Comparison of ENCODE assay signal across 17 cellular contexts in the genomic region with DNA sequence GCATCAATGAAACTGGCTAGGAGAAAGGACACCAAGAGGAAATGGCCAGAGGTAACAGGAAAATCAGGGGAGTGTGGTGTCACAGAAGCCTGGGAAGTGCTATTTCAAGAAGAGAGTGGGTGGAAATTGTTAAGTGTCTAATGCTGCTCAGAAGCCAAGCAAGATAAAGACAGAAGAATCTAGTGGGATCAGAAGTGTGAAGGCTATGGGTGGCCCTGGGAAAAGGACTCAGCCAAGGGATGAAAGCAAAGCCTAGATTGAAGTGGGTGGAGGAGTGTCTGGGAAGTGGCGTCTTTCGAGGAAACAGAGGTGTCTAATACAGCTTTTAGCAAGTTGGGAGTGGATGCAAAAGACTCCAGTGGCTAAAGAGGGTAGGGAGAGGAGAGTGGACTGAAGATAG. TPM values are rescaled to one million over a fixed set of nuclear protein-coding genes. Genes with fewer than 3 reads are reported as not detected.
DNase-seq lines count a peak whose midpoint lies in the region; ATAC-seq, FAIRE-seq and TF ChIP-seq lines count a peak whose summit lies in the region.
"Had no signal": no experiment of that assay in that cellular context is flagged by ENCODE, and none has a peak within 500 bp of the region (broad histone marks: within the 10 kb centered on the region; RNA-seq: fewer than 3 reads in every experiment).

No MANE protein-coding gene starts in this region.

- H2BK5ac ChIP-seq in trophoblast cell (ENCODE audit: low read depth, low read length, poor library complexity) = no peak overlapping the region

- no peak overlapping the region for H3K4me2 ChIP-seq in K562 (ENCODE audit: insufficient read depth, low read length)
- no peak overlapping the region for H3K4me2 ChIP-seq in trophoblast cell (ENCODE audit: low read length)
- H3K4me2 ChIP-seq: BLaER1 treated with 17β-estradiol and CSF1 and Interleukin-3, amounts not matched to agents 10 nM and 100 nM had no signal

- no peak overlapping the region for H3K4ac ChIP-seq in trophoblast cell (ENCODE audit: low read depth, low read length)

- TF ChIP-seq EP300 in K562 (IDR thresholded peaks at IDR 0.05; ENCODE audit: low read length) = no peak

- 64% methylated on average over 2 of the region's 2 CpGs for WGBS in K562 (ENCODE audit: insufficient coverage, low coverage, missing lambda C conversion rate)
- no CpG with 5 or more reads among the region's 2 CpGs for WGBS in trophoblast cell (ENCODE audit: extremely low coverage, insufficient coverage, insufficient read length)

- no peak overlapping the region for H3K18ac ChIP-seq in trophoblast cell (ENCODE audit: low read length)

- H3K36me3 Mint-ChIP-seq in T-helper 2 cell treated with Interferon-gamma antibody and Interleukin-4, amounts not matched to agents 5 μg/mL and 100 μg/mL, for 36 hours (ENCODE audit: low read depth) = peaks cover 22% of the 10 kb centered on the region

- TF ChIP-seq CTCF in HEK293 (tag by site-specific recombination; IDR thresholded peaks at IDR 0.05) (no peak), K562 (IDR thresholded peaks at IDR 0.05 in 2 of 3, conservative IDR thresholded peaks at IDR 0.05 in 1 of 3; ENCODE audit: insufficient read depth in 2 of 3, low read depth in 1 of 3, low read length in 3 of 3) (no peak), breast epithelium (IDR thresholded peaks at IDR 0.05) (no peak)

- POLR2A ChIA-PET in HEK293 (lab: Yijun Ruan, JAX) (interaction anchor here (1.4 kb wide), 1 partner anchor 201 kb away, joined by 3 read pairs; no protein-coding TSS in a partner anchor), K562 (lab: Yijun Ruan, JAX) (interaction anchor here (0.6 kb wide), 1 partner anchor 107 kb away, joined by 3 read pairs; no protein-coding TSS in a partner anchor)

- in situ Hi-C loops in K562 (cut with MboI) = no loop called here

- H4K12ac ChIP-seq in trophoblast cell (ENCODE audit: low read depth, low read length) = no peak overlapping the region

- no TSS peak for BruUV-seq in K562 (replicated peaks; lab: Mats Ljungman, UMichigan)

- peaks cover 13% of the 10 kb centered on the region for H3K4me1 ChIP-seq in HEK293 (ENCODE audit: control insufficient read depth, insufficient read depth, low read length)
- H3K4me1 ChIP-seq in K562 (replicated peaks in 1 of 2; ENCODE audit: control insufficient read depth in 2 of 2, insufficient read depth in 2 of 2, low read length in 2 of 2) = no peaks in the 10 kb centered on the region; a peak in 1 of 5 replicates
- H3K4me1 ChIP-seq in trophoblast cell (ENCODE audit: control insufficient read depth in 1 of 2, insufficient read depth in 2 of 2, low read length in 2 of 2) = no peaks in the 10 kb centered on the region
- no peaks in the 10 kb centered on the region for H3K4me1 ChIP-seq in breast epithelium
- H3K4me1 ChIP-seq: BLaER1 treated with 17β-estradiol and CSF1 and Interleukin-3, amounts not matched to agents 10 nM and 100 nM had no signal

- ATAC-seq in K562 = no peak; the same call in 2 of the 3 replicates
- ATAC-seq in HG03432 (IDR thresholded peaks at IDR 0.05; ENCODE audit: unreplicated experiment) = no peak

- no peaks in the 10 kb centered on the region for H3K79me1 ChIP-seq in trophoblast cell (ENCODE audit: low read length)

- no peaks in the 10 kb centered on the region for H3K79me2 ChIP-seq in K562 (ENCODE audit: control insufficient read depth, insufficient read depth, low read length)
- no peaks in the 10 kb centered on the region for H3K79me2 ChIP-seq in trophoblast cell (ENCODE audit: control insufficient read depth, insufficient read depth, low read length, poor library complexity)

- H2AFZ ChIP-seq in K562 (ENCODE audit: low read depth, low read length) (no peak overlapping the region), trophoblast cell (ENCODE audit: insufficient read depth, low read length, poor library complexity) (no peak overlapping the region)

- peaks cover 25% of the 10 kb centered on the region for H3K4me1 Mint-ChIP-seq in T-helper 2 cell treated with Interferon-gamma antibody and Interleukin-4, amounts not matched to agents 5 μg/mL and 100 μg/mL, for 36 hours (ENCODE audit: low read depth)

- no peak overlapping the region for H4K91ac ChIP-seq in trophoblast cell (ENCODE audit: low read depth, low read length)

- H3K27ac ChIP-seq in HEK293 (ENCODE audit: extremely low read depth, low read depth, low read length) = no peak overlapping the region
- no peak overlapping the region for H3K27ac ChIP-seq in K562 (ENCODE audit: extremely low read depth, low read depth, low read length)
- no peak overlapping the region for H3K27ac ChIP-seq in trophoblast cell (ENCODE audit: low read depth, low read length)
- no peak overlapping the region for H3K27ac ChIP-seq in breast epithelium
- H3K27ac ChIP-seq: BLaER1 treated with 17β-estradiol and CSF1 and Interleukin-3, amounts not matched to agents 10 nM and 100 nM had no signal

- no peaks in the 10 kb centered on the region for H3K9me3 Mint-ChIP-seq in T-helper 2 cell treated with Interferon-gamma antibody and Interleukin-4, amounts not matched to agents 5 μg/mL and 100 μg/mL, for 36 hours

- CTCF ChIA-PET in HEK293 (lab: Yijun Ruan, JAX) (no interaction called here), K562 (lab: Yijun Ruan, JAX; ENCODE audit: low intra/inter-chr PET ratio) (no interaction called here)

- peaks cover 17 to 41% of the 10 kb centered on the region in 2 experiments for H3K36me3 ChIP-seq in HEK293 (ENCODE audit: control insufficient read depth in 2 of 2, insufficient read depth in 1 of 2, low read length in 2 of 2)
- peaks cover 35% of the 10 kb centered on the region for H3K36me3 ChIP-seq in K562 (ENCODE audit: control insufficient read depth, insufficient read depth, low read length)
- peaks cover 3 to 5% of the 10 kb centered on the region in 2 experiments for H3K36me3 ChIP-seq in trophoblast cell (ENCODE audit: control insufficient read depth in 1 of 2, insufficient read depth in 2 of 2, low read length in 2 of 2)
- H3K36me3 ChIP-seq in breast epithelium = no peaks in the 10 kb centered on the region

- no peaks in the 10 kb centered on the region for H3K9me1 ChIP-seq in K562 (ENCODE audit: control insufficient read depth, insufficient read depth, low read length)

- no peak overlapping the region for H3K4me3 ChIP-seq in HEK293 (ENCODE audit: low read depth, low read length)
- no peak overlapping the region for H3K4me3 ChIP-seq in K562
- H3K4me3 ChIP-seq in trophoblast cell (ENCODE audit: low read depth, low read length) = no peak overlapping the region
- no peak overlapping the region for H3K4me3 ChIP-seq in breast epithelium
- H3K4me3 ChIP-seq: BLaER1 treated with 17β-estradiol and CSF1 and Interleukin-3, amounts not matched to agents 10 nM and 100 nM; HAP-1 had no signal

- H3K9ac ChIP-seq in K562 (ENCODE audit: insufficient read depth in 1 of 2, low read depth in 2 of 2, low read length in 2 of 2) = no peak overlapping the region
- no peak overlapping the region for H3K9ac ChIP-seq in trophoblast cell (ENCODE audit: low read length)
- H3K9ac ChIP-seq: BLaER1 treated with 17β-estradiol and CSF1 and Interleukin-3, amounts not matched to agents 10 nM and 100 nM had no signal

- no peaks in the 10 kb centered on the region for H3K9me3 ChIP-seq in HEK293 (ENCODE audit: control insufficient read depth, insufficient read depth, low read depth, low read length)
- no peaks in the 10 kb centered on the region for H3K9me3 ChIP-seq in K562 (replicated peaks; ENCODE audit: control insufficient read depth, insufficient read depth, low read depth, low read length)
- no peaks in the 10 kb centered on the region for H3K9me3 ChIP-seq in trophoblast cell (ENCODE audit: insufficient read depth, low read depth, low read length)
- no peaks in the 10 kb centered on the region for H3K9me3 ChIP-seq in breast epithelium
- H3K9me3 ChIP-seq: BLaER1 treated with 17β-estradiol and CSF1 and Interleukin-3, amounts not matched to agents 10 nM and 100 nM; HAP-1 had no signal

- no peak for DNase-seq in T-helper 2 cell treated with Interferon-gamma antibody and Interleukin-4, amounts not matched to agents 5 μg/mL and 100 μg/mL, for 36 hours (ENCODE audit: low spot score)
- no peak for DNase-seq in T-helper 2 cell
- no peak for DNase-seq in K562 (ENCODE audit: extremely low read depth in 1 of 4, low spot score in 3 of 4)
- DNase-seq in trophoblast cell = peak in 1 of 2 donors; percentile 17
- DNase-seq in breast epithelium (ENCODE audit: low spot score in 2 of 2) = no peak
- DNase-seq in dedifferentiated amniotic fluid mesenchymal stem cell (ENCODE audit: extremely low spot score) = no peak
- DNase-seq: COR-L47, KBM-7, NCI-H1436 treated with DMSO at 0.1 percent for 48 hours, NCI-H2081 treated with DMSO at 0.1 percent for 48 hours, NCI-H345, SHP77 had no signal

- H2BK12ac ChIP-seq in trophoblast cell (ENCODE audit: low read length) = no peak overlapping the region

- H3K14ac ChIP-seq in trophoblast cell (ENCODE audit: low read length) = no peak overlapping the region

- H4K8ac ChIP-seq in trophoblast cell (ENCODE audit: low read depth, low read length) = peak overlapping the region; percentile 2

- TF ChIP-seq POLR2A in K562 (conservative IDR thresholded peaks at IDR 0.05) = peak; percentile 19; the same call in 1 of the 2 replicates
- TF ChIP-seq POLR2A in breast epithelium (IDR thresholded peaks at IDR 0.05) = no peak

- FAIRE-seq in K562 (lab: Jason Lieb, UNC) = no peak
- FAIRE-seq: HTR-8/SVneo had no signal

- H3K27me3 ChIP-seq in K562 (ENCODE audit: control insufficient read depth in 2 of 2, insufficient read depth in 2 of 2, low read length in 2 of 2) (no peaks in the 10 kb centered on the region), trophoblast cell (ENCODE audit: insufficient read depth, low read length) (no peaks in the 10 kb centered on the region), breast epithelium (no peaks in the 10 kb centered on the region)
- H3K27me3 ChIP-seq: BLaER1 treated with 17β-estradiol and CSF1 and Interleukin-3, amounts not matched to agents 10 nM and 100 nM had no signal

- no peaks in the 10 kb centered on the region for H3K27me3 Mint-ChIP-seq in T-helper 2 cell treated with Interferon-gamma antibody and Interleukin-4, amounts not matched to agents 5 μg/mL and 100 μg/mL, for 36 hours (ENCODE audit: low read depth)

- no peak for TF ChIP-seq RAD21 in K562 (CRISPR knock-in tag; conservative IDR thresholded peaks at IDR 0.05 in 1 of 2, IDR thresholded peaks at IDR 0.05 in 1 of 2)

- peak overlapping the region; percentile 1 for H3K27ac Mint-ChIP-seq in T-helper 2 cell treated with Interferon-gamma antibody and Interleukin-4, amounts not matched to agents 5 μg/mL and 100 μg/mL, for 36 hours

- no peaks in the 10 kb centered on the region for H4K20me1 ChIP-seq in K562 (replicated peaks; ENCODE audit: control insufficient read depth, insufficient read depth, low read length)

- H2AK5ac ChIP-seq in trophoblast cell (ENCODE audit: low read length) = no peak overlapping the region

- intact Hi-C loops in K562 (cut with micrococcal nuclease) (no loop called here), breast epithelium (cut with DNase I; ENCODE audit: low total_unique reads) (no loop called here)

- H2BK120ac ChIP-seq in trophoblast cell (ENCODE audit: insufficient read depth, low read length, poor library complexity) = no peak overlapping the region

- no peak overlapping the region for H3K23ac ChIP-seq in trophoblast cell (ENCODE audit: low read length)

- no peak overlapping the region for H3K4me3 Mint-ChIP-seq in T-helper 2 cell treated with Interferon-gamma antibody and Interleukin-4, amounts not matched to agents 5 μg/mL and 100 μg/mL, for 36 hours

RNA-seq across cellular contexts. Expression of gene PDZD9, which starts 13.4 kb away (rescaled TPM):
- total RNA-seq in K562 (2011; cell fraction: chromatin; rRNA removed; ENCODE audit: low replicate concordance) = not detected in 2 replicates
- total RNA-seq in K562 (2011; cell fraction: nucleolus; rRNA removed) = not detected in 2 replicates
- not detected in 2 replicates for total RNA-seq in K562 (2011; cell fraction: nucleoplasm; rRNA removed)
- total RNA-seq in K562 (2014; rRNA removed) (not detected in 2 replicates), K562 (2014; rRNA removed; fragmentation: Illumina TruSeq; extraction: Trizol) (not detected in 2 replicates), K562 (2015; rRNA removed; fragmentation: Illumina TruSeq; extraction: Trizol) (not detected in 2 replicates), K562 (2021) (not detected in 2 replicates), breast epithelium (not detected)
- polyA plus RNA-seq in K562 (2011; rRNA removed) (not detected in 2 replicates), K562 (2014; fragmentation: Illumina TruSeq; extraction: Trizol) (not detected in 2 replicates), K562 (2014; fragmentation: Nextera tagmentation; extraction: Ambion mirVana) (under 1 TPM; 0.06 to 0.08 TPM), K562 (2014; rRNA removed) (not detected in 2 replicates)
- polyA plus RNA-seq in K562 (2011; cell fraction: cytosol; rRNA removed) = not detected in 2 replicates
- polyA plus RNA-seq in K562 (2011; cell fraction: nucleus; rRNA removed) = not detected in 2 replicates
- polyA plus RNA-seq in K562 (2012) = 0.14 and 0.15 TPM in 2 replicates
- polyA minus RNA-seq in K562 (2011; rRNA and poly(A)+ RNA removed) = not detected in 2 replicates
- polyA minus RNA-seq in K562 (2011; cell fraction: cytosol; rRNA and poly(A)+ RNA removed) = not detected in 2 replicates
- polyA minus RNA-seq in K562 (2011; cell fraction: nucleus; rRNA and poly(A)+ RNA removed) = not detected in 2 replicates
- polyA plus RNA-seq in trophoblast cell (2013) = not detected in 2 replicates

RNA-seq across cellular contexts. Expression of gene MOSMO, which starts 20.4 kb away (rescaled TPM):
- total RNA-seq in K562 (2011; cell fraction: chromatin; rRNA removed; ENCODE audit: low replicate concordance) = 7.5 and 17.7 TPM in 2 replicates
- total RNA-seq in K562 (2011; cell fraction: nucleolus; rRNA removed) = 4.7 and 5.3 TPM in 2 replicates
- total RNA-seq in K562 (2011; cell fraction: nucleoplasm; rRNA removed) = 11.8 and 17.6 TPM in 2 replicates
- total RNA-seq in K562 (2014; rRNA removed) (3.7 and 6.3 TPM in 2 replicates), K562 (2014; rRNA removed; fragmentation: Illumina TruSeq; extraction: Trizol) (7.7 and 9.0 TPM in 2 replicates), K562 (2015; rRNA removed; fragmentation: Illumina TruSeq; extraction: Trizol) (9.0 and 10.4 TPM in 2 replicates), K562 (2021) (5.4 and 7.6 TPM in 2 replicates), breast epithelium (10 to 100 TPM; 19.7 to 31.5 (median 29.5) TPM)
- polyA plus RNA-seq in K562 (2011; rRNA removed) (11.3 and 13.3 TPM in 2 replicates), K562 (2014; fragmentation: Illumina TruSeq; extraction: Trizol) (9.1 and 9.3 TPM in 2 replicates), K562 (2014; fragmentation: Nextera tagmentation; extraction: Ambion mirVana) (1 to 10 TPM; 1.9 to 2.0 TPM), K562 (2014; rRNA removed) (7.1 and 9.9 TPM in 2 replicates)
- 5.2 and 7.1 TPM in 2 replicates for polyA plus RNA-seq in K562 (2011; cell fraction: cytosol; rRNA removed)
- 14.5 and 17.2 TPM in 2 replicates for polyA plus RNA-seq in K562 (2011; cell fraction: nucleus; rRNA removed)
- 7.7 and 9.9 TPM in 2 replicates for polyA plus RNA-seq in K562 (2012)
- polyA minus RNA-seq in K562 (2011; rRNA and poly(A)+ RNA removed) = 5.8 and 7.7 TPM in 2 replicates
- polyA minus RNA-seq in K562 (2011; cell fraction: cytosol; rRNA and poly(A)+ RNA removed) = 2.8 and 3.3 TPM in 2 replicates
- polyA minus RNA-seq in K562 (2011; cell fraction: nucleus; rRNA and poly(A)+ RNA removed) = 7.3 and 9.2 TPM in 2 replicates
- polyA plus RNA-seq in trophoblast cell (2013) = 7.0 and 7.4 TPM in 2 replicates

RNA-seq across cellular contexts. Expression of gene UQCRC2, which starts 34.3 kb away (rescaled TPM):
- 251 and 452 TPM in 2 replicates for total RNA-seq in K562 (2011; cell fraction: chromatin; rRNA removed; ENCODE audit: low replicate concordance)
- total RNA-seq in K562 (2011; cell fraction: nucleolus; rRNA removed) = 131 and 173 TPM in 2 replicates
- total RNA-seq in K562 (2011; cell fraction: nucleoplasm; rRNA removed) = 216 and 244 TPM in 2 replicates
- total RNA-seq in K562 (2014; rRNA removed) = 177 and 222 TPM in 2 replicates
- 398 and 437 TPM in 2 replicates for total RNA-seq in K562 (2014; rRNA removed; fragmentation: Illumina TruSeq; extraction: Trizol)
- total RNA-seq in K562 (2015; rRNA removed; fragmentation: Illumina TruSeq; extraction: Trizol) = 384 and 413 TPM in 2 replicates
- total RNA-seq in K562 (2021) = 319 and 329 TPM in 2 replicates
- polyA plus RNA-seq in K562 (2011; rRNA removed) = 426 and 516 TPM in 2 replicates
- polyA plus RNA-seq in K562 (2011; cell fraction: cytosol; rRNA removed) = 160 and 274 TPM in 2 replicates
- polyA plus RNA-seq in K562 (2011; cell fraction: nucleus; rRNA removed) = 298 and 366 TPM in 2 replicates
- polyA plus RNA-seq in K562 (2012) = 317 and 421 TPM in 2 replicates
- 299 and 316 TPM in 2 replicates for polyA plus RNA-seq in K562 (2014; fragmentation: Illumina TruSeq; extraction: Trizol)
- 100 to 1,000 TPM; 284 to 424 TPM for polyA plus RNA-seq in K562 (2014; fragmentation: Nextera tagmentation; extraction: Ambion mirVana)
- 250 and 291 TPM in 2 replicates for polyA plus RNA-seq in K562 (2014; rRNA removed)
- 744 and 857 TPM in 2 replicates for polyA minus RNA-seq in K562 (2011; rRNA and poly(A)+ RNA removed)
- polyA minus RNA-seq in K562 (2011; cell fraction: cytosol; rRNA and poly(A)+ RNA removed) = 153 and 211 TPM in 2 replicates
- 115 and 197 TPM in 2 replicates for polyA minus RNA-seq in K562 (2011; cell fraction: nucleus; rRNA and poly(A)+ RNA removed)
- polyA plus RNA-seq in trophoblast cell (2013) = 91.4 and 99.7 TPM in 2 replicates
- 100 to 1,000 TPM; 142 to 177 (median 173) TPM for total RNA-seq in breast epithelium
